In genomic region chr1:64499966-64500365, GRCh38 we compare ENCODE assay signal across 15 cellular contexts. TPM values are rescaled to one million over a fixed set of nuclear protein-coding genes. Genes with fewer than 3 reads are reported as not detected.
DNase-seq lines count a peak whose midpoint lies in the region; ATAC-seq and TF ChIP-seq lines count a peak whose summit lies in the region.
"Had no signal": no experiment of that assay in that cellular context is flagged by ENCODE, and none has a peak within 500 bp of the region (broad histone marks: within the 10 kb centered on the region; RNA-seq: fewer than 3 reads in every experiment).

No MANE protein-coding gene starts in this region.

- H3K4me3 Mint-ChIP-seq in activated CD4-positive, alpha-beta T cell treated with anti-CD3 and anti-CD28 coated beads, Interleukin-2, amount 10 ng/mL, durations not matched to agents 24 days and 14 days, result no peak overlapping the region
- H3K4me3 Mint-ChIP-seq in activated CD8-positive, alpha-beta T cell treated with anti-CD3 and anti-CD28 coated beads, Interleukin-2, amount 10 ng/mL, durations not matched to agents 7 days and 5 days, result no peak overlapping the region
- H3K4me3 Mint-ChIP-seq: activated CD4-positive, alpha-beta memory T cell treated with anti-CD3 and anti-CD28 coated beads, Interleukin-2, amount 10 ng/mL, durations not matched to agents 7 days and 5 days; activated T-helper 17 cell treated with anti-CD3 and anti-CD28 coated beads, Interleukin-2, amount 50 U/mL, for 72 hours had no signal

- H3K27me3 Mint-ChIP-seq in activated CD4-positive, alpha-beta T cell treated with anti-CD3 and anti-CD28 coated beads, Interleukin-2, amount 10 ng/mL, durations not matched to agents 24 days and 14 days, result peaks cover 23% of the 10 kb centered on the region
- H3K27me3 Mint-ChIP-seq in activated CD8-positive, alpha-beta T cell treated with anti-CD3 and anti-CD28 coated beads, Interleukin-2, amount 10 ng/mL, durations not matched to agents 7 days and 5 days (ENCODE audit: low read depth), result peaks cover 3% of the 10 kb centered on the region

- no peaks in the 10 kb centered on the region for H3K9me3 Mint-ChIP-seq in activated CD4-positive, alpha-beta T cell treated with anti-CD3 and anti-CD28 coated beads, Interleukin-2, amount 10 ng/mL, durations not matched to agents 24 days and 14 days
- H3K9me3 Mint-ChIP-seq in activated CD8-positive, alpha-beta T cell treated with anti-CD3 and anti-CD28 coated beads, Interleukin-2, amount 10 ng/mL, durations not matched to agents 7 days and 5 days (ENCODE audit: insufficient read depth), result no peaks in the 10 kb centered on the region
- H3K9me3 Mint-ChIP-seq: activated CD4-positive, alpha-beta memory T cell treated with anti-CD3 and anti-CD28 coated beads, Interleukin-2, amount 10 ng/mL, durations not matched to agents 7 days and 5 days; activated T-helper 17 cell treated with anti-CD3 and anti-CD28 coated beads, Interleukin-2, amount 50 U/mL, for 72 hours had no signal

- no peaks in the 10 kb centered on the region for H3K9me3 ChIP-seq in left lung
- H3K9me3 ChIP-seq in suprapubic skin, result no peaks in the 10 kb centered on the region
- H3K9me3 ChIP-seq: tibial nerve had no signal

- TF ChIP-seq EP300 in suprapubic skin (IDR thresholded peaks at IDR 0.05), result no peak

- H3K27me3 ChIP-seq in left lung (no peaks in the 10 kb centered on the region), suprapubic skin (no peaks in the 10 kb centered on the region)
- H3K27me3 ChIP-seq: tibial nerve had no signal

- intact Hi-C loops in activated CD4-positive, alpha-beta T cell treated with anti-CD3 and anti-CD28 coated beads, Interleukin-2, amount 10 ng/mL, durations not matched to agents 24 days and 14 days (cut with micrococcal nuclease), result no loop called here
- intact Hi-C loops in left lung (cut with DNase I) (no loop called here), left colon (cut with DNase I, micrococcal nuclease) (no loop called here)

- whole genome bisulfite sequencing in suprapubic skin, result 86% methylated on average over 1 of the region's 1 CpG

- peaks cover 4% of the 10 kb centered on the region for H3K4me1 Mint-ChIP-seq in activated CD4-positive, alpha-beta T cell treated with anti-CD3 and anti-CD28 coated beads, Interleukin-2, amount 10 ng/mL, durations not matched to agents 24 days and 14 days
- peaks cover 5% of the 10 kb centered on the region for H3K4me1 Mint-ChIP-seq in activated CD8-positive, alpha-beta T cell treated with anti-CD3 and anti-CD28 coated beads, Interleukin-2, amount 10 ng/mL, durations not matched to agents 7 days and 5 days (ENCODE audit: low read depth)
- H3K4me1 Mint-ChIP-seq: activated T-helper 17 cell treated with anti-CD3 and anti-CD28 coated beads, Interleukin-2, amount 50 U/mL, for 72 hours had no signal

- H3K4me3 ChIP-seq in left lung (no peak overlapping the region), suprapubic skin (no peak overlapping the region)
- H3K4me3 ChIP-seq: tibial nerve had no signal

- H3K36me3 Mint-ChIP-seq in activated CD4-positive, alpha-beta T cell treated with anti-CD3 and anti-CD28 coated beads, Interleukin-2, amount 10 ng/mL, durations not matched to agents 24 days and 14 days (ENCODE audit: low read depth), result no peaks in the 10 kb centered on the region
- no peaks in the 10 kb centered on the region for H3K36me3 Mint-ChIP-seq in activated CD8-positive, alpha-beta T cell treated with anti-CD3 and anti-CD28 coated beads, Interleukin-2, amount 10 ng/mL, durations not matched to agents 7 days and 5 days (ENCODE audit: low read depth)

- POLR2A ChIA-PET in HEK293T (lab: Yijun Ruan, JAX), result no interaction called here
- POLR2A ChIA-PET in activated CD8-positive, alpha-beta T cell treated with anti-CD3 and anti-CD28 coated beads, Interleukin-2, amount 10 ng/mL, durations not matched to agents 7 days and 5 days (lab: Charles Lee), result no interaction called here

- H3K36me3 ChIP-seq in left lung (no peaks in the 10 kb centered on the region), suprapubic skin (no peaks in the 10 kb centered on the region)
- H3K36me3 ChIP-seq: tibial nerve had no signal

- TF ChIP-seq CTCF in left lung (IDR thresholded peaks at IDR 0.05) (no peak), suprapubic skin (IDR thresholded peaks at IDR 0.05) (no peak)

- no peak overlapping the region for H3K27ac Mint-ChIP-seq in activated CD4-positive, alpha-beta T cell treated with anti-CD3 and anti-CD28 coated beads, Interleukin-2, amount 10 ng/mL, durations not matched to agents 24 days and 14 days
- H3K27ac Mint-ChIP-seq in activated CD8-positive, alpha-beta T cell treated with anti-CD3 and anti-CD28 coated beads, Interleukin-2, amount 10 ng/mL, durations not matched to agents 7 days and 5 days, result no peak overlapping the region
- H3K27ac Mint-ChIP-seq: activated CD4-positive, alpha-beta memory T cell treated with anti-CD3 and anti-CD28 coated beads, Interleukin-2, amount 10 ng/mL, durations not matched to agents 7 days and 5 days; activated T-helper 17 cell treated with anti-CD3 and anti-CD28 coated beads, Interleukin-2, amount 50 U/mL, for 72 hours had no signal

- CTCF ChIA-PET in HEK293T (lab: Yijun Ruan, JAX), result interaction anchor here (0.6 kb wide), 2 partner anchors 88 to 176 kb away, joined by 3 to 4 read pairs; no protein-coding TSS in a partner anchor
- CTCF ChIA-PET in activated CD8-positive, alpha-beta T cell treated with anti-CD3 and anti-CD28 coated beads, Interleukin-2, amount 10 ng/mL, durations not matched to agents 7 days and 5 days (lab: Charles Lee), result interaction anchor here (0.5 to 1.5 kb wide), 3 partner anchors 10 to 177 kb away, joined by 3 to 4 read pairs (median 3); no protein-coding TSS in a partner anchor

- H3K27ac ChIP-seq in left lung (no peak overlapping the region), suprapubic skin (no peak overlapping the region)
- H3K27ac ChIP-seq: tibial nerve had no signal

- ATAC-seq in activated CD8-positive, alpha-beta T cell treated with anti-CD3 and anti-CD28 coated beads, Interleukin-2, amount 10 ng/mL, durations not matched to agents 7 days and 5 days, result peak; percentile 53
- peak; percentile 39 for ATAC-seq in left lung
- no peak for ATAC-seq in activated CD4-positive, CD25-positive, alpha-beta regulatory T cell treated with anti-CD3 and anti-CD28 coated beads, Interleukin-2, amount 50 U/mL, for 24 hours
- ATAC-seq in left colon, result no peak
- ATAC-seq: activated T-helper 17 cell treated with anti-CD3 and anti-CD28 coated beads, Interleukin-2, amount 50 U/mL, for 72 hours; right cardiac atrium had no signal

- DNase-seq in activated CD4-positive, alpha-beta T cell treated with anti-CD3 and anti-CD28 coated beads, Interleukin-2, amount 10 ng/mL, durations not matched to agents 24 days and 14 days, result peak; percentile 58
- no peak for DNase-seq in activated CD4-positive, alpha-beta T cell treated with anti-CD3 and anti-CD28 coated beads, Interleukin-2, amount 50 U/mL, for 48 hours
- DNase-seq in HEK293T (ENCODE audit: extremely low spot score) (peak; percentile 46), left lung (no peak), suprapubic skin (ENCODE audit: low spot score in 2 of 2) (no peak), left colon (no peak)
- DNase-seq in activated CD8-positive, alpha-beta T cell treated with anti-CD3 and anti-CD28 coated beads, Interleukin-2, amount 10 ng/mL, durations not matched to agents 7 days and 5 days, result peak; percentile 28
- DNase-seq: activated CD4-positive, alpha-beta memory T cell treated with anti-CD3 and anti-CD28 coated beads, Interleukin-2, amount 10 ng/mL, durations not matched to agents 7 days and 5 days; effector CD4-positive, alpha-beta T cell; NCI-H1694 treated with DMSO at 0.1 percent for 48 hours; NCI-H526; right cardiac atrium had no signal

- peaks cover 7 to 12% of the 10 kb centered on the region in 2 donors for H3K4me1 ChIP-seq in left lung
- peaks cover 40% of the 10 kb centered on the region for H3K4me1 ChIP-seq in suprapubic skin

- TF ChIP-seq POLR2A in suprapubic skin (IDR thresholded peaks at IDR 0.05), result no peak

TF ChIP-seq in HEK293T, 16 proteins besides CTCF, POLR2A, EP300 and RAD21:
- no peak for TF ChIP-seq CTBP1 (IDR thresholded peaks at IDR 0.05; ENCODE audit: borderline replicate concordance)
- no peak for TF ChIP-seq TARDBP (IDR thresholded peaks at IDR 0.05)
- TF ChIP-seq, protein P1, sequence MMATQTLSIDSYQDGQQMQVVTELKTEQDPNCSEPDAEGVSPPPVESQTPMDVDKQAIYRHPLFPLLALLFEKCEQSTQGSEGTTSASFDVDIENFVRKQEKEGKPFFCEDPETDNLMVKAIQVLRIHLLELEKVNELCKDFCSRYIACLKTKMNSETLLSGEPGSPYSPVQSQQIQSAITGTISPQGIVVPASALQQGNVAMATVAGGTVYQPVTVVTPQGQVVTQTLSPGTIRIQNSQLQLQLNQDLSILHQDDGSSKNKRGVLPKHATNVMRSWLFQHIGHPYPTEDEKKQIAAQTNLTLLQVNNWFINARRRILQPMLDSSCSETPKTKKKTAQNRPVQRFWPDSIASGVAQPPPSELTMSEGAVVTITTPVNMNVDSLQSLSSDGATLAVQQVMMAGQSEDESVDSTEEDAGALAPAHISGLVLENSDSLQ (IDR thresholded peaks at IDR 0.05), result no peak

RNA-seq across cellular contexts. Expression of gene CACHD1, which starts 30.0 kb away (rescaled TPM):
- 0.14 and 0.23 TPM in 2 replicates for total RNA-seq in activated CD4-positive, alpha-beta T cell treated with anti-CD3 and anti-CD28 coated beads, Interleukin-2, amount 10 ng/mL, durations not matched to agents 24 days and 14 days
- total RNA-seq in activated CD8-positive, alpha-beta T cell treated with anti-CD3 and anti-CD28 coated beads, Interleukin-2, amount 10 ng/mL, durations not matched to agents 7 days and 5 days, result under 1 TPM; 0.55 to 0.68 TPM
- total RNA-seq in left lung, result 10 to 100 TPM; 11.3 to 17.9 TPM
- total RNA-seq in suprapubic skin, result 10 to 100 TPM in 3 of 4 donors, 1 to 10 TPM in 1; 6.9 to 14.7 (median 11.6) TPM
- 1 to 10 TPM; 1.4 to 2.6 TPM for total RNA-seq in left colon

Comparison
In these comparisons a context has a peak if more than half of its experiments do, and no peak if none do; other contexts are left out.
1. DNase-seq: peak in activated CD4-positive, alpha-beta T cell treated with anti-CD3 and anti-CD28 coated beads, Interleukin-2, amount 10 ng/mL, durations not matched to agents 24 days and 14 days (single experiment), HEK293T (single experiment) and activated CD8-positive, alpha-beta T cell treated with anti-CD3 and anti-CD28 coated beads, Interleukin-2, amount 10 ng/mL, durations not matched to agents 7 days and 5 days (single experiment); none in activated CD4-positive, alpha-beta T cell treated with anti-CD3 and anti-CD28 coated beads, Interleukin-2, amount 50 U/mL, for 48 hours (0 of 2), left lung (0 of 2), suprapubic skin (0 of 2) and left colon (0 of 2).
2. ATAC-seq: peak in activated CD8-positive, alpha-beta T cell treated with anti-CD3 and anti-CD28 coated beads, Interleukin-2, amount 10 ng/mL, durations not matched to agents 7 days and 5 days (single experiment) and left lung (single experiment); none in activated CD4-positive, CD25-positive, alpha-beta regulatory T cell treated with anti-CD3 and anti-CD28 coated beads, Interleukin-2, amount 50 U/mL, for 24 hours (0 of 2) and left colon (single experiment).